8 cellular contexts compared by ENCODE assay signal in genomic region chr21:15730484-15731242, GRCh38. TPM values are rescaled to one million over a fixed set of nuclear protein-coding genes. Genes with fewer than 3 reads are reported as not detected.
DNase-seq lines count a peak whose midpoint lies in the region; TF ChIP-seq lines count a peak whose summit lies in the region.

No MANE protein-coding gene starts in this region.

- 1 to 2% methylated on average over 20 to 30 of the region's 30 CpGs for WGBS in tibial nerve, 2 donors

- H3K4me3 ChIP-seq in tibial nerve = peak overlapping the region; percentile 53 to 99 (median 88)

- H3K36me3 ChIP-seq in tibial nerve = no peaks in the 10 kb centered on the region

- H3K4me1 ChIP-seq in tibial nerve = peaks cover 0 to 48% (median 20%) of the 10 kb centered on the region in 4 donors

- H3K27ac ChIP-seq in caudate nucleus (ENCODE audit: low read depth, low read length) (peak overlapping the region; percentile 85), tibial nerve (peak overlapping the region; percentile 92 to 98 (median 93))

- peak; percentile 11 to 15 for DNase-seq in activated CD4-positive, alpha-beta T cell treated with anti-CD3 and anti-CD28 coated beads, Interleukin-2, amount 50 U/mL, for 24 hours (ENCODE audit: low read depth in 1 of 2, low spot score in 1 of 2)
- no peak for DNase-seq in activated CD4-positive, alpha-beta T cell treated with anti-CD3 and anti-CD28 coated beads for 1 hour
- DNase-seq in NCI-H526 treated with DMSO at 0.1 percent for 48 hours (lab: John Stamatoyannopoulos, UW) = peak; percentile 58
- peak in 15 of 61 donors; percentile 35 to 69 (median 45) for DNase-seq in caudate nucleus (lab: John Stamatoyannopoulos, UW)
- DNase-seq in medulla oblongata (ENCODE audit: extremely low spot score) = peak; percentile 19
- DNase-seq in tibial nerve (ENCODE audit: low spot score in 2 of 2) = no peak
- no peak for DNase-seq in activated CD4-positive, CD25-positive, alpha-beta regulatory T cell (lab: John Stamatoyannopoulos, UW)
- DNase-seq in Ammon's horn (ENCODE audit: low spot score) = no peak

- TF ChIP-seq POLR2A in tibial nerve (IDR thresholded peaks at IDR 0.05) = no peak

- no peak for TF ChIP-seq EP300 in tibial nerve (IDR thresholded peaks at IDR 0.05)

- TF ChIP-seq CTCF in tibial nerve (IDR thresholded peaks at IDR 0.05) = no peak

- no peaks in the 10 kb centered on the region for H3K27me3 ChIP-seq in tibial nerve

- no peaks in the 10 kb centered on the region for H3K9me3 ChIP-seq in tibial nerve

RNA-seq across cellular contexts. Expression of gene USP25, which starts 0.9 kb away (rescaled TPM):
- 10 to 100 TPM; 59.6 to 79.8 (median 69.9) TPM for total RNA-seq in tibial nerve

Comparison
In these comparisons a context has a peak if more than half of its experiments do, and no peak if none do; other contexts are left out.
1. DNase-seq: peak in activated CD4-positive, alpha-beta T cell treated with anti-CD3 and anti-CD28 coated beads, Interleukin-2, amount 50 U/mL, for 24 hours (2 of 2), NCI-H526 treated with DMSO at 0.1 percent for 48 hours (single experiment) and medulla oblongata (single experiment); none in activated CD4-positive, alpha-beta T cell treated with anti-CD3 and anti-CD28 coated beads for 1 hour (single experiment), tibial nerve (0 of 2), activated CD4-positive, CD25-positive, alpha-beta regulatory T cell (0 of 4) and Ammon's horn (single experiment).